9 cellular contexts compared by ENCODE assay signal in the genomic region with DNA sequence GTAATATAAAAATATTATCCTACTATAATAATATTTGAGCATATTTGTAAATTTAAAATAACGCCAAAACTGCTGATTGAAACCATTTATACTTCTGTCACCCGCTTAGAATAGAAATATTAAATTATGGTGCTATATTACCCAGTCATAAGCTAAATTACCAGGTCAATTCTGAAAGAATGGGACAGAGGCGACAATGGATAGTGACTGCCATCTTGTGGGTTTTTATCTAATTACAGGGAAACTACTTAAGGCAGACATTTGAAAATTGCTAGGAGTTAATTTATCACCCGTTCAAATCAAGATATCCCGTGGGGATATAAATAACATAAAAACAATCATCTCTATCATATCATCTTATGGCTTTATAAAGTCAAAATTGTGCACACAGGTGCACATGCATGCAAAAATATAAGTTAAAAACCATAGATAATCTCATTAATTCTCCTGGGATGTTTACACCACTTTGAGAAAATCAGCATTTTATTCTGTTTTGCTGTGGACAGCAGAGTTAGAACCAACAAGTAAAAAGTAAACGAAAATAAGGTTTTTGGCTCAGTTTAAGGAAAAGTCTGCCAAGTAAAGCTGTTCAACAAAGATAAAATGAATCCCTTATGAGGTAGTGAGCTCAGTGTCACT. TPM values are rescaled to one million over a fixed set of nuclear protein-coding genes. Genes with fewer than 3 reads are reported as not detected.
DNase-seq lines count a peak whose midpoint lies in the region; ATAC-seq and TF ChIP-seq lines count a peak whose summit lies in the region.
"Had no signal": no experiment of that assay in that cellular context is flagged by ENCODE, and none has a peak within 500 bp of the region (broad histone marks: within the 10 kb centered on the region; RNA-seq: fewer than 3 reads in every experiment).

No MANE protein-coding gene starts in this region.

- H3K9me3 ChIP-seq in MM.1S (replicated peaks; ENCODE audit: insufficient read depth, low read length) (no peaks in the 10 kb centered on the region), mesenchymal stem cell (ENCODE audit: control insufficient read depth, low read length) (no peaks in the 10 kb centered on the region), gastrocnemius medialis (no peaks in the 10 kb centered on the region)

- H3K23ac ChIP-seq in mesenchymal stem cell (ENCODE audit: low read length in 2 of 2) = no peak overlapping the region

- DNase-seq in GM10248 (ENCODE audit: extremely low spot score) (no peak), MM.1S (peak; percentile 25), astrocyte of the cerebellum (ENCODE audit: low read depth) (no peak), mesenchymal stem cell (peak; percentile 20), NCI-H226 (no peak), gastrocnemius medialis (no peak)
- DNase-seq: NCI-H1436 had no signal

- TF ChIP-seq POLR2A in gastrocnemius medialis (IDR thresholded peaks at IDR 0.05) = no peak

- H4K20me1 ChIP-seq in MM.1S (ENCODE audit: insufficient read depth, low read length) = no peaks in the 10 kb centered on the region

- H2BK15ac ChIP-seq in mesenchymal stem cell (ENCODE audit: low read depth, poor library complexity, severe bottlenecking) = no peak overlapping the region

- H3K18ac ChIP-seq in mesenchymal stem cell (ENCODE audit: low read depth in 1 of 2, low read length in 2 of 2) = no peak overlapping the region

- ATAC-seq in HG03108 (IDR thresholded peaks at IDR 0.05; ENCODE audit: unreplicated experiment) (no peak), HG03571 (IDR thresholded peaks at IDR 0.05; ENCODE audit: unreplicated experiment) (no peak), gastrocnemius medialis (no peak)

- WGBS in mesenchymal stem cell = 41% methylated on average over 3 of the region's 6 CpGs

- no peak overlapping the region for H3K4ac ChIP-seq in mesenchymal stem cell (ENCODE audit: low read depth in 1 of 2, low read length in 2 of 2)

- H3K27ac ChIP-seq in MM.1S (ENCODE audit: low read length) (no peak overlapping the region), mesenchymal stem cell (ENCODE audit: low read length, poor library complexity, severe bottlenecking) (no peak overlapping the region), gastrocnemius medialis (no peak overlapping the region)

- H2AFZ ChIP-seq in MM.1S (ENCODE audit: low read length) (no peak overlapping the region), mesenchymal stem cell (ENCODE audit: low read depth, low read length) (no peak overlapping the region)

- no peak overlapping the region for H4K91ac ChIP-seq in mesenchymal stem cell (ENCODE audit: low read length)

- POLR2A ChIA-PET in GM10248 (lab: Yijun Ruan, JAX) = no interaction called here

- no peak overlapping the region for H2BK12ac ChIP-seq in mesenchymal stem cell (ENCODE audit: low read length in 2 of 2)

- CTCF ChIA-PET in GM10248 (lab: Yijun Ruan, JAX) = interaction anchor here (0.8 to 2.0 kb wide), 7 partner anchors 9 to 852 kb away, joined by 3 to 7 read pairs (median 3); no protein-coding TSS in a partner anchor

- H3K4me2 ChIP-seq in MM.1S (ENCODE audit: low read depth, low read length) = no peak overlapping the region
- no peak overlapping the region for H3K4me2 ChIP-seq in mesenchymal stem cell (ENCODE audit: low read length, poor library complexity, severe bottlenecking)

- intact Hi-C loops in gastrocnemius medialis (cut with DNase I; ENCODE audit: low total_unique reads) = no loop called here

- no peak overlapping the region for H2AK5ac ChIP-seq in mesenchymal stem cell (ENCODE audit: low read length, severe bottlenecking)

- H3K79me2 ChIP-seq in MM.1S (ENCODE audit: low read length) = no peaks in the 10 kb centered on the region

- in situ Hi-C loops in astrocyte of the cerebellum (cut with HindIII; ENCODE audit: low sequenced_read_pairs) (no loop called here), gastrocnemius medialis (cut with MboI; ENCODE audit: low sequenced_read_pairs in 4 of 4) (no loop called here)

- TF ChIP-seq CTCF in GM10248 (IDR thresholded peaks at IDR 0.05; ENCODE audit: control extremely low read depth, extremely low read depth, low read depth, missing control alignments) = peak; percentile 28
- peak; percentile 56 for TF ChIP-seq CTCF in MM.1S (IDR thresholded peaks at IDR 0.05; ENCODE audit: low read length)
- peak; percentile 24 for TF ChIP-seq CTCF in astrocyte of the cerebellum (IDR thresholded peaks at IDR 0.05; ENCODE audit: low read depth, low read length, missing control alignments)
- no peak for TF ChIP-seq CTCF in gastrocnemius medialis (IDR thresholded peaks at IDR 0.05 in 4 of 5, conservative IDR thresholded peaks at IDR 0.05 in 1 of 5)

- H3K4me3 ChIP-seq in MM.1S (ENCODE audit: low read length) (no peak overlapping the region), astrocyte of the cerebellum (ENCODE audit: low read depth, low read length) (no peak overlapping the region), mesenchymal stem cell (ENCODE audit: insufficient read depth in 1 of 2, low read depth in 1 of 2, low read length in 2 of 2) (no peak overlapping the region), gastrocnemius medialis (no peak overlapping the region)

- H3K27me3 ChIP-seq in MM.1S (replicated peaks; ENCODE audit: insufficient read depth, low read length) (no peaks in the 10 kb centered on the region), mesenchymal stem cell (ENCODE audit: control insufficient read depth in 1 of 2, insufficient read depth in 1 of 2, low read length in 2 of 2) (no peaks in the 10 kb centered on the region), gastrocnemius medialis (no peaks in the 10 kb centered on the region)

- H3K36me3 ChIP-seq in MM.1S (replicated peaks; ENCODE audit: insufficient read depth, low read length) = no peaks in the 10 kb centered on the region
- H3K36me3 ChIP-seq in mesenchymal stem cell (ENCODE audit: control insufficient read depth in 1 of 2, insufficient read depth in 2 of 2, low read depth in 1 of 2, low read length in 2 of 2) = no peaks in the 10 kb centered on the region
- no peaks in the 10 kb centered on the region for H3K36me3 ChIP-seq in gastrocnemius medialis

- no peak overlapping the region for H2BK120ac ChIP-seq in mesenchymal stem cell (ENCODE audit: low read depth, low read length)

- H3K4me1 ChIP-seq in MM.1S (ENCODE audit: low read length) (no peaks in the 10 kb centered on the region), mesenchymal stem cell (ENCODE audit: control insufficient read depth, insufficient read depth, low read depth, low read length) (no peaks in the 10 kb centered on the region), gastrocnemius medialis (no peaks in the 10 kb centered on the region)

- no peaks in the 10 kb centered on the region for H3F3A ChIP-seq in MM.1S (ENCODE audit: insufficient read depth, low read length)

- H2BK5ac ChIP-seq in mesenchymal stem cell (ENCODE audit: low read depth, low read length, poor library complexity, severe bottlenecking) = no peak overlapping the region

- no peaks in the 10 kb centered on the region for H3K9me2 ChIP-seq in MM.1S (replicated peaks; ENCODE audit: insufficient read depth, low read length)

- H3K79me1 ChIP-seq in mesenchymal stem cell (replicated peaks; ENCODE audit: low read length, poor library complexity, severe bottlenecking) = no peaks in the 10 kb centered on the region

- H3K9ac ChIP-seq in MM.1S (ENCODE audit: low read length) (no peak overlapping the region), mesenchymal stem cell (ENCODE audit: low read length) (no peak overlapping the region)

- no peak overlapping the region for H4K8ac ChIP-seq in mesenchymal stem cell (ENCODE audit: low read length)

- no peak overlapping the region for H3K14ac ChIP-seq in mesenchymal stem cell (ENCODE audit: low read length in 2 of 2)

RNA-seq across cellular contexts. Expression of a gene that starts 41.3 kb away (rescaled TPM):
- polyA plus RNA-seq in mesenchymal stem cell (2013, experiment 1 of 2) = 8.3 TPM
- 7.4 TPM for polyA plus RNA-seq in mesenchymal stem cell (2013, experiment 2 of 2)
- 1 to 10 TPM in 1 of 4 donors, not detected in 3; 1.1 TPM for total RNA-seq in gastrocnemius medialis

RNA-seq across cellular contexts. Expression of a gene that starts 52.2 kb away (rescaled TPM):
- 1.6 TPM for polyA plus RNA-seq in mesenchymal stem cell (2013, experiment 1 of 2)
- 1.5 TPM for polyA plus RNA-seq in mesenchymal stem cell (2013, experiment 2 of 2)
- not detected for total RNA-seq in gastrocnemius medialis

Comparison
In these comparisons a context has a peak if more than half of its experiments do, and no peak if none do; other contexts are left out.
1. DNase-seq: peak in MM.1S (single experiment) and mesenchymal stem cell (single experiment); none in GM10248 (single experiment), astrocyte of the cerebellum (single experiment), NCI-H226 (single experiment) and gastrocnemius medialis (0 of 2).
2. CTCF ChIP-seq: peak in GM10248 (single experiment), MM.1S (single experiment) and astrocyte of the cerebellum (single experiment); none in gastrocnemius medialis (0 of 5).